In genomic region chr4:184795214-184795844, GRCh38 we compare ENCODE assay signal across 1 cellular context.
TF ChIP-seq lines count a peak whose summit lies in the region.

No MANE protein-coding gene starts in this region.

TF ChIP-seq in SK-N-SH treated with all-trans-retinoic acid at 6 μM for 48 hours, 23 proteins besides CTCF, POLR2A, EP300 and RAD21 (continued from another document):
- no peak for TF ChIP-seq PATZ1 (CRISPR knock-in tag; IDR thresholded peaks at IDR 0.05; ENCODE audit: borderline replicate concordance)
- no peak for TF ChIP-seq ZC3H10 (CRISPR knock-in tag; IDR thresholded peaks at IDR 0.05)
- no peak for TF ChIP-seq TOX (CRISPR knock-in tag; IDR thresholded peaks at IDR 0.05; ENCODE audit: borderline replicate concordance)
- no peak for TF ChIP-seq CSRNP3 (CRISPR knock-in tag; IDR thresholded peaks at IDR 0.05)
- no peak for TF ChIP-seq CREB5 (CRISPR knock-in tag; IDR thresholded peaks at IDR 0.05; ENCODE audit: low read depth)
- no peak for TF ChIP-seq RARB (CRISPR knock-in tag; IDR thresholded peaks at IDR 0.05)
- TF ChIP-seq BACH2 (CRISPR knock-in tag; IDR thresholded peaks at IDR 0.05; ENCODE audit: borderline replicate concordance), result no peak
- TF ChIP-seq ISL1 (CRISPR knock-in tag; IDR thresholded peaks at IDR 0.05), result no peak
- TF ChIP-seq CSDC2 (CRISPR knock-in tag; IDR thresholded peaks at IDR 0.05), result no peak
- no peak for TF ChIP-seq TSHZ2 (CRISPR knock-in tag; IDR thresholded peaks at IDR 0.05)
- TF ChIP-seq ZFP30 (CRISPR knock-in tag; IDR thresholded peaks at IDR 0.05), result no peak
- TF ChIP-seq ZNF70 (CRISPR knock-in tag; IDR thresholded peaks at IDR 0.05), result no peak
- no peak for TF ChIP-seq ARNTL (CRISPR knock-in tag; IDR thresholded peaks at IDR 0.05; ENCODE audit: borderline replicate concordance, low read depth)
